Comparison of ENCODE assay signal across 10 cellular contexts in genomic region chr10:99234739-99235468, GRCh38. TPM values are rescaled to one million over a fixed set of nuclear protein-coding genes. Genes with fewer than 3 reads are reported as not detected.
DNase-seq lines count a peak whose midpoint lies in the region; ATAC-seq and TF ChIP-seq lines count a peak whose summit lies in the region.
"Had no signal": no experiment of that assay in that cellular context is flagged by ENCODE, and none has a peak within 500 bp of the region (broad histone marks: within the 10 kb centered on the region; RNA-seq: fewer than 3 reads in every experiment).

No MANE protein-coding gene starts in this region.

- no peaks in the 10 kb centered on the region for H3K36me3 ChIP-seq in mesenchymal stem cell (ENCODE audit: control insufficient read depth in 1 of 2, insufficient read depth in 2 of 2, low read depth in 1 of 2, low read length in 2 of 2)
- H3K36me3 ChIP-seq in upper lobe of left lung, result no peaks in the 10 kb centered on the region
- H3K36me3 ChIP-seq in A673 (ENCODE audit: insufficient read depth, low read length, poor library complexity, severe bottlenecking), result no peaks in the 10 kb centered on the region

- peak overlapping the region; percentile 68 for H3K4me3 Mint-ChIP-seq in activated naive CD4-positive, alpha-beta T cell treated with anti-CD3 and anti-CD28 coated beads, Interleukin-2, amount 50 U/mL, for 24 hours
- peak overlapping the region; percentile 71 to 80 (median 74) for H3K4me3 Mint-ChIP-seq in brain
- no peak overlapping the region for H3K4me3 Mint-ChIP-seq in activated CD4-positive, alpha-beta memory T cell treated with anti-CD3 and anti-CD28 coated beads, Interleukin-2, amount 10 ng/mL, durations not matched to agents 7 days and 5 days

- H2BK12ac ChIP-seq in mesenchymal stem cell (ENCODE audit: low read length in 2 of 2), result no peak overlapping the region

- no peak for TF ChIP-seq EP300 in upper lobe of left lung (IDR thresholded peaks at IDR 0.05)

- H3K18ac ChIP-seq in mesenchymal stem cell (ENCODE audit: low read depth in 1 of 2, low read length in 2 of 2), result no peak overlapping the region

- peaks cover 51% of the 10 kb centered on the region for H3K27me3 Mint-ChIP-seq in activated naive CD4-positive, alpha-beta T cell treated with anti-CD3 and anti-CD28 coated beads, Interleukin-2, amount 50 U/mL, for 24 hours
- H3K27me3 Mint-ChIP-seq in brain, result peaks cover 91% of the 10 kb centered on the region
- H3K27me3 Mint-ChIP-seq in activated CD4-positive, alpha-beta memory T cell treated with anti-CD3 and anti-CD28 coated beads, Interleukin-2, amount 10 ng/mL, durations not matched to agents 7 days and 5 days, result peaks cover 83% of the 10 kb centered on the region

- H2AK5ac ChIP-seq in mesenchymal stem cell (ENCODE audit: low read length, severe bottlenecking), result no peak overlapping the region

- no peak overlapping the region for H4K8ac ChIP-seq in mesenchymal stem cell (ENCODE audit: low read length)

- no peak overlapping the region for H3K27ac Mint-ChIP-seq in activated naive CD4-positive, alpha-beta T cell treated with anti-CD3 and anti-CD28 coated beads, Interleukin-2, amount 50 U/mL, for 24 hours
- peak overlapping the region in 1 of 5 experiments; percentile 65 for H3K27ac Mint-ChIP-seq in brain
- H3K27ac Mint-ChIP-seq in activated CD4-positive, alpha-beta memory T cell treated with anti-CD3 and anti-CD28 coated beads, Interleukin-2, amount 10 ng/mL, durations not matched to agents 7 days and 5 days, result no peak overlapping the region

- H3K79me1 ChIP-seq in mesenchymal stem cell (replicated peaks; ENCODE audit: low read length, poor library complexity, severe bottlenecking), result no peaks in the 10 kb centered on the region

- peaks cover 75 to 78% of the 10 kb centered on the region in 2 experiments for H3K27me3 ChIP-seq in mesenchymal stem cell (ENCODE audit: control insufficient read depth in 1 of 2, insufficient read depth in 1 of 2, low read length in 2 of 2)
- peaks cover 0 to 47% (median 26%) of the 10 kb centered on the region in 4 donors for H3K27me3 ChIP-seq in upper lobe of left lung
- peaks cover 86% of the 10 kb centered on the region for H3K27me3 ChIP-seq in A673 (replicated peaks; ENCODE audit: insufficient read depth, low read depth, low read length, poor library complexity)

- H3K4me1 ChIP-seq in mesenchymal stem cell (ENCODE audit: control insufficient read depth, insufficient read depth, low read depth, low read length), result peaks cover 13% of the 10 kb centered on the region
- peaks cover 23 to 43% (median 29%) of the 10 kb centered on the region in 4 donors for H3K4me1 ChIP-seq in upper lobe of left lung
- peaks cover 8% of the 10 kb centered on the region for H3K4me1 ChIP-seq in A673 (ENCODE audit: insufficient read depth, low read length, poor library complexity, severe bottlenecking)

- H3K4me3 ChIP-seq in mesenchymal stem cell (ENCODE audit: insufficient read depth in 1 of 2, low read depth in 1 of 2, low read length in 2 of 2) (peak overlapping the region in 1 of 2 experiments; percentile 86), upper lobe of left lung (peak overlapping the region in 3 of 4 donors; percentile 34 to 48 (median 48)), A673 (ENCODE audit: low read depth, low read length, poor library complexity, severe bottlenecking) (no peak overlapping the region)

- H3K4me1 Mint-ChIP-seq in activated naive CD4-positive, alpha-beta T cell treated with anti-CD3 and anti-CD28 coated beads, Interleukin-2, amount 50 U/mL, for 24 hours, result peaks cover 31% of the 10 kb centered on the region
- H3K4me1 Mint-ChIP-seq in brain, result peaks cover 38% of the 10 kb centered on the region
- H3K4me1 Mint-ChIP-seq in activated CD4-positive, alpha-beta memory T cell treated with anti-CD3 and anti-CD28 coated beads, Interleukin-2, amount 10 ng/mL, durations not matched to agents 7 days and 5 days, result peaks cover 20% of the 10 kb centered on the region

- H3K9me3 ChIP-seq in mesenchymal stem cell (ENCODE audit: control insufficient read depth, low read length), result no peaks in the 10 kb centered on the region
- H3K9me3 ChIP-seq in upper lobe of left lung, result no peaks in the 10 kb centered on the region
- H3K9me3 ChIP-seq in A673 (ENCODE audit: low read depth, low read length, poor library complexity, severe bottlenecking), result no peaks in the 10 kb centered on the region

- H3K14ac ChIP-seq in mesenchymal stem cell (ENCODE audit: low read length in 2 of 2), result no peak overlapping the region

- TF ChIP-seq CTCF in brain (conservative IDR thresholded peaks at IDR 0.05) (no peak), upper lobe of left lung (IDR thresholded peaks at IDR 0.05) (no peak), A673 (conservative IDR thresholded peaks at IDR 0.05; ENCODE audit: low read depth, low read length) (no peak)

- POLR2A ChIA-PET in activated CD4-positive, alpha-beta memory T cell treated with anti-CD3 and anti-CD28 coated beads, Interleukin-2, amount 10 ng/mL, durations not matched to agents 7 days and 5 days (lab: Charles Lee), result no interaction called here
- POLR2A ChIA-PET in A673 (lab: Charles Lee; ENCODE audit: low non-redundant PET), result no interaction called here

- H2AFZ ChIP-seq in mesenchymal stem cell (ENCODE audit: low read depth, low read length), result no peak overlapping the region

- DNase-seq in activated naive CD4-positive, alpha-beta T cell treated with anti-CD3 and anti-CD28 coated beads, Interleukin-2, amount 50 U/mL, for 16 hours, result no peak
- peak; percentile 78 for DNase-seq in mesenchymal stem cell
- DNase-seq in upper lobe of left lung, result no peak
- no peak for DNase-seq in activated CD4-positive, alpha-beta memory T cell treated with anti-CD3 and anti-CD28 coated beads, Interleukin-2, amount 10 ng/mL, durations not matched to agents 7 days and 5 days
- no peak for DNase-seq in A673 (ENCODE audit: low spot score)
- no peak for DNase-seq in NCI-H446 (lab: John Stamatoyannopoulos, UW)
- DNase-seq: cortex of kidney had no signal

- H3K23ac ChIP-seq in mesenchymal stem cell (ENCODE audit: low read length in 2 of 2), result no peak overlapping the region

- peak overlapping the region; percentile 63 for H3K9ac ChIP-seq in mesenchymal stem cell (ENCODE audit: low read length)

- H3K9me3 Mint-ChIP-seq in activated naive CD4-positive, alpha-beta T cell treated with anti-CD3 and anti-CD28 coated beads, Interleukin-2, amount 50 U/mL, for 24 hours, result no peaks in the 10 kb centered on the region
- H3K9me3 Mint-ChIP-seq in brain, result peaks cover 0 to 2% (median 0%) of the 10 kb centered on the region in 5 experiments
- no peaks in the 10 kb centered on the region for H3K9me3 Mint-ChIP-seq in activated CD4-positive, alpha-beta memory T cell treated with anti-CD3 and anti-CD28 coated beads, Interleukin-2, amount 10 ng/mL, durations not matched to agents 7 days and 5 days

- H2BK15ac ChIP-seq in mesenchymal stem cell (ENCODE audit: low read depth, poor library complexity, severe bottlenecking), result no peak overlapping the region

- H3K4me2 ChIP-seq in mesenchymal stem cell (ENCODE audit: low read length, poor library complexity, severe bottlenecking), result peak overlapping the region; percentile 13

- H3K27ac ChIP-seq in mesenchymal stem cell (ENCODE audit: low read length, poor library complexity, severe bottlenecking) (no peak overlapping the region), upper lobe of left lung (no peak overlapping the region), A673 (ENCODE audit: low read depth, low read length, poor library complexity, severe bottlenecking) (no peak overlapping the region)

- H2BK5ac ChIP-seq in mesenchymal stem cell (ENCODE audit: low read depth, low read length, poor library complexity, severe bottlenecking), result no peak overlapping the region

- no peak overlapping the region for H3K4ac ChIP-seq in mesenchymal stem cell (ENCODE audit: low read depth in 1 of 2, low read length in 2 of 2)

- intact Hi-C loops in A673 (cut with micrococcal nuclease; ENCODE audit: unreplicated experiment), result no loop called here

- H4K91ac ChIP-seq in mesenchymal stem cell (ENCODE audit: low read length), result no peak overlapping the region

- H2BK120ac ChIP-seq in mesenchymal stem cell (ENCODE audit: low read depth, low read length), result no peak overlapping the region

- CTCF ChIA-PET in activated CD4-positive, alpha-beta memory T cell treated with anti-CD3 and anti-CD28 coated beads, Interleukin-2, amount 10 ng/mL, durations not matched to agents 7 days and 5 days (lab: Charles Lee), result no interaction called here
- CTCF ChIA-PET in A673 (lab: Charles Lee), result no interaction called here

- ATAC-seq in upper lobe of left lung (ENCODE audit: low FRiP score in 2 of 2), result no peak

- no peaks in the 10 kb centered on the region for H3K36me3 Mint-ChIP-seq in activated naive CD4-positive, alpha-beta T cell treated with anti-CD3 and anti-CD28 coated beads, Interleukin-2, amount 50 U/mL, for 24 hours
- no peaks in the 10 kb centered on the region for H3K36me3 Mint-ChIP-seq in brain
- no peaks in the 10 kb centered on the region for H3K36me3 Mint-ChIP-seq in activated CD4-positive, alpha-beta memory T cell treated with anti-CD3 and anti-CD28 coated beads, Interleukin-2, amount 10 ng/mL, durations not matched to agents 7 days and 5 days (ENCODE audit: low read depth)

- no TSS peak for BruUV-seq in A673 (replicated peaks; lab: Mats Ljungman, UMichigan)

- WGBS in mesenchymal stem cell, result 3% methylated on average over 9 of the region's 17 CpGs
- 5 to 6% methylated on average over 17 of the region's 17 CpGs for WGBS in upper lobe of left lung, 2 donors

- no peak for TF ChIP-seq POLR2A in upper lobe of left lung (IDR thresholded peaks at IDR 0.05)

RNA-seq across cellular contexts. Expression of gene HPSE2, which starts 0.7 kb away (rescaled TPM):
- 4.5 TPM for polyA plus RNA-seq in brain (ENCODE audit: insufficient read depth, low read depth, low replicate concordance)
- 8.3 TPM for polyA plus RNA-seq in mesenchymal stem cell (2013, experiment 1 of 2)
- 7.4 TPM for polyA plus RNA-seq in mesenchymal stem cell (2013, experiment 2 of 2)
- 1 to 10 TPM in 1 of 6 donors, under 1 TPM in 4, not detected in 1; 0.15 to 1.1 (median 0.91) TPM for total RNA-seq in upper lobe of left lung
- total RNA-seq in activated CD4-positive, alpha-beta memory T cell treated with anti-CD3 and anti-CD28 coated beads, Interleukin-2, amount 10 ng/mL, durations not matched to agents 7 days and 5 days, result not detected
- total RNA-seq in A673 (2021), result not detected in 2 replicates
- total RNA-seq: T-helper 1 cell treated with Interleukin-12 subunit alpha and Interleukin-12 subunit beta and Interleukin-4 antibody, amounts not matched to agents 30 ng/mL and 1 ng/mL, for 36 hours had no signal
